In the genomic region with DNA sequence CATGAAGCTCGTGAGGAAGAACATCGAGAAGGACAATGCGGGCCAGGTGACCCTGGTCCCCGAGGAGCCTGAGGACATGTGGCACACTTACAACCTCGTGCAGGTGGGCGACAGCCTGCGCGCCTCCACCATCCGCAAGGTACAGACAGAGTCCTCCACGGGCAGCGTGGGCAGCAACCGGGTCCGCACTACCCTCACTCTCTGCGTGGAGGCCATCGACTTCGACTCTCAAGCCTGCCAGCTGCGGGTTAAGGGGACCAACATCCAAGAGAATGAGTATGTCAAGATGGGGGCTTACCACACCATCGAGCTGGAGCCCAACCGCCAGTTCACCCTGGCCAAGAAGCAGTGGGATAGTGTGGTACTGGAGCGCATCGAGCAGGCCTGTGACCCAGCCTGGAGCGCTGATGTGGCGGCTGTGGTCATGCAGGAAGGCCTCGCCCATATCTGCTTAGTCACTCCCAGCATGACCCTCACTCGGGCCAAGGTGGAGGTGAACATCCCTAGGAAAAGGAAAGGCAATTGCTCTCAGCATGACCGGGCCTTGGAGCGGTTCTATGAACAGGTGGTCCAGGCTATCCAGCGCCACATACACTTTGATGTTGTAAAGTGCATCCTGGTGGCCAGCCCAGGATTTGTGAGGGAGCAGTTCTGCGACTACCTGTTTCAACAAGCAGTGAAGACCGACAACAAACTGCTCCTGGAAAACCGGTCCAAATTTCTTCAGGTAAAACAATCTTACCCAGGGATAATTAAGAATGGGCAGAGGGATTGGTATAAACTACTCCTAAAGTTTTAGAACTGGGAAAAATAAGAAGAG, we compare ENCODE assay signal across 1 cellular context.
TF ChIP-seq lines count a peak whose summit lies in the region.

No MANE protein-coding gene starts in this region.

TF ChIP-seq in K562, 482 proteins besides CTCF, POLR2A, EP300 and RAD21 (continued from another document and continues in another):
- TF ChIP-seq MLLT1 (IDR thresholded peaks at IDR 0.05) (peak in 1 of 2 experiments; percentile 87; a peak in 2 of 4 replicates), TSC22D4 (tag; IDR thresholded peaks at IDR 0.05) (no peak), ZNF277 (CRISPR knock-in tag; IDR thresholded peaks at IDR 0.05; ENCODE audit: borderline replicate concordance) (no peak), ZNF197 (CRISPR knock-in tag; IDR thresholded peaks at IDR 0.05; ENCODE audit: low read depth) (no peak), MBD2 (IDR thresholded peaks at IDR 0.05; ENCODE audit: borderline replicate concordance, low read depth) (no peak), SMARCA5 (IDR thresholded peaks at IDR 0.05) (0 out of 2 replicates have a peak, but pooled peaks have one; percentile 35), CC2D1A (IDR thresholded peaks at IDR 0.05) (no peak), ZNF174 (CRISPR knock-in tag; IDR thresholded peaks at IDR 0.05) (no peak), MAFK (IDR thresholded peaks at IDR 0.05; ENCODE audit: low read length) (peak; percentile 66), EZH2 (IDR thresholded peaks at IDR 0.05; ENCODE audit: borderline replicate concordance, low read depth, low read length) (no peak), KAT7 (CRISPR knock-in tag; IDR thresholded peaks at IDR 0.05; ENCODE audit: borderline replicate concordance) (no peak), PHB (CRISPR knock-in tag; IDR thresholded peaks at IDR 0.05) (no peak), PYGO2 (tag; IDR thresholded peaks at IDR 0.05) (no peak), POLR2B (IDR thresholded peaks at IDR 0.05; ENCODE audit: low read depth, partially characterized antibody) (no peak), CXXC5 (CRISPR knock-in tag; IDR thresholded peaks at IDR 0.05) (no peak), ZNF583 (CRISPR knock-in tag; IDR thresholded peaks at IDR 0.05) (no peak), THAP7 (CRISPR knock-in tag; IDR thresholded peaks at IDR 0.05) (no peak), CAMTA2 (CRISPR knock-in tag; conservative IDR thresholded peaks at IDR 0.05) (no peak), CEBPB (tag; IDR thresholded peaks at IDR 0.05) (no peak), ZNF695 (CRISPR knock-in tag; IDR thresholded peaks at IDR 0.05) (no peak), DDX20 (tag; IDR thresholded peaks at IDR 0.05; ENCODE audit: low read depth) (no peak), HMBOX1 (IDR thresholded peaks at IDR 0.05) (no peak), PATZ1 (CRISPR knock-in tag; IDR thresholded peaks at IDR 0.05; ENCODE audit: borderline replicate concordance) (no peak), ZNF445 (CRISPR knock-in tag; IDR thresholded peaks at IDR 0.05; ENCODE audit: low read depth) (no peak), SP1 (CRISPR knock-in tag; IDR thresholded peaks at IDR 0.05) (peak; percentile 55; the same call in 1 of the 2 replicates), NR4A1 (CRISPR knock-in tag; IDR thresholded peaks at IDR 0.05) (no peak), NR4A1 (tag; IDR thresholded peaks at IDR 0.05) (no peak), FOXJ3 (CRISPR knock-in tag; IDR thresholded peaks at IDR 0.05) (no peak), ZNF764 (CRISPR knock-in tag; IDR thresholded peaks at IDR 0.05; ENCODE audit: low read depth) (no peak), BRCA1 (IDR thresholded peaks at IDR 0.05) (no peak), BRCA1 (CRISPR knock-in tag; IDR thresholded peaks at IDR 0.05) (no peak), POLR2G (IDR thresholded peaks at IDR 0.05; ENCODE audit: low read depth, low read length) (peak; percentile 73), KDM5B (IDR thresholded peaks at IDR 0.05; ENCODE audit: insufficient replicate concordance, low read depth, low read length) (peak; percentile 46), ZNF165 (CRISPR knock-in tag; IDR thresholded peaks at IDR 0.05; ENCODE audit: borderline replicate concordance) (no peak)
- TF ChIP-seq, protein P1, sequence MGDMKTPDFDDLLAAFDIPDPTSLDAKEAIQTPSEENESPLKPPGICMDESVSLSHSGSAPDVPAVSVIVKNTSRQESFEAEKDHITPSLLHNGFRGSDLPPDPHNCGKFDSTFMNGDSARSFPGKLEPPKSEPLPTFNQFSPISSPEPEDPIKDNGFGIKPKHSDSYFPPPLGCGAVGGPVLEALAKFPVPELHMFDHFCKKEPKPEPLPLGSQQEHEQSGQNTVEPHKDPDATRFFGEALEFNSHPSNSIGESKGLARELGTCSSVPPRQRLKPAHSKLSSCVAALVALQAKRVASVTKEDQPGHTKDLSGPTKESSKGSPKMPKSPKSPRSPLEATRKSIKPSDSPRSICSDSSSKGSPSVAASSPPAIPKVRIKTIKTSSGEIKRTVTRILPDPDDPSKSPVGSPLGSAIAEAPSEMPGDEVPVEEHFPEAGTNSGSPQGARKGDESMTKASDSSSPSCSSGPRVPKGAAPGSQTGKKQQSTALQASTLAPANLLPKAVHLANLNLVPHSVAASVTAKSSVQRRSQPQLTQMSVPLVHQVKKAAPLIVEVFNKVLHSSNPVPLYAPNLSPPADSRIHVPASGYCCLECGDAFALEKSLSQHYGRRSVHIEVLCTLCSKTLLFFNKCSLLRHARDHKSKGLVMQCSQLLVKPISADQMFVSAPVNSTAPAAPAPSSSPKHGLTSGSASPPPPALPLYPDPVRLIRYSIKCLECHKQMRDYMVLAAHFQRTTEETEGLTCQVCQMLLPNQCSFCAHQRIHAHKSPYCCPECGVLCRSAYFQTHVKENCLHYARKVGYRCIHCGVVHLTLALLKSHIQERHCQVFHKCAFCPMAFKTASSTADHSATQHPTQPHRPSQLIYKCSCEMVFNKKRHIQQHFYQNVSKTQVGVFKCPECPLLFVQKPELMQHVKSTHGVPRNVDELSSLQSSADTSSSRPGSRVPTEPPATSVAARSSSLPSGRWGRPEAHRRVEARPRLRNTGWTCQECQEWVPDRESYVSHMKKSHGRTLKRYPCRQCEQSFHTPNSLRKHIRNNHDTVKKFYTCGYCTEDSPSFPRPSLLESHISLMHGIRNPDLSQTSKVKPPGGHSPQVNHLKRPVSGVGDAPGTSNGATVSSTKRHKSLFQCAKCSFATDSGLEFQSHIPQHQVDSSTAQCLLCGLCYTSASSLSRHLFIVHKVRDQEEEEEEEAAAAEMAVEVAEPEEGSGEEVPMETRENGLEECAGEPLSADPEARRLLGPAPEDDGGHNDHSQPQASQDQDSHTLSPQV (IDR thresholded peaks at IDR 0.05) = peak; percentile 26; the same call in 1 of the 2 replicates
- TF ChIP-seq, protein P2, sequence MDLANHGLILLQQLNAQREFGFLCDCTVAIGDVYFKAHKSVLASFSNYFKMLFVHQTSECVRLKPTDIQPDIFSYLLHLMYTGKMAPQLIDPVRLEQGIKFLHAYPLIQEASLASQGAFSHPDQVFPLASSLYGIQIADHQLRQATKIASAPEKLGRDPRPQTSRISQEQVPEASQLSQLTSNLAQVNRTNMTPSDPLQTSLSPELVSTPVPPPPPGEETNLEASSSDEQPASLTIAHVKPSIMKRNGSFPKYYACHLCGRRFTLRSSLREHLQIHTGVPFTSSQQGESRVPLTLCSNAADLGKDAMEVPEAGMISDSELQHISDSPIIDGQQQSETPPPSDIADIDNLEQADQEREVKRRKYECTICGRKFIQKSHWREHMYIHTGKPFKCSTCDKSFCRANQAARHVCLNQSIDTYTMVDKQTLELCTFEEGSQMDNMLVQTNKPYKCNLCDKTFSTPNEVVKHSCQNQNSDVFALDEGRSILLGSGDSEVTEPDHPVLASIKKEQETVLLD (IDR thresholded peaks at IDR 0.05) = no peak
- TF ChIP-seq, protein P3, sequence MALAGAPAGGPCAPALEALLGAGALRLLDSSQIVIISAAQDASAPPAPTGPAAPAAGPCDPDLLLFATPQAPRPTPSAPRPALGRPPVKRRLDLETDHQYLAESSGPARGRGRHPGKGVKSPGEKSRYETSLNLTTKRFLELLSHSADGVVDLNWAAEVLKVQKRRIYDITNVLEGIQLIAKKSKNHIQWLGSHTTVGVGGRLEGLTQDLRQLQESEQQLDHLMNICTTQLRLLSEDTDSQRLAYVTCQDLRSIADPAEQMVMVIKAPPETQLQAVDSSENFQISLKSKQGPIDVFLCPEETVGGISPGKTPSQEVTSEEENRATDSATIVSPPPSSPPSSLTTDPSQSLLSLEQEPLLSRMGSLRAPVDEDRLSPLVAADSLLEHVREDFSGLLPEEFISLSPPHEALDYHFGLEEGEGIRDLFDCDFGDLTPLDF (CRISPR knock-in tag; IDR thresholded peaks at IDR 0.05) = no peak
- TF ChIP-seq, protein P4, sequence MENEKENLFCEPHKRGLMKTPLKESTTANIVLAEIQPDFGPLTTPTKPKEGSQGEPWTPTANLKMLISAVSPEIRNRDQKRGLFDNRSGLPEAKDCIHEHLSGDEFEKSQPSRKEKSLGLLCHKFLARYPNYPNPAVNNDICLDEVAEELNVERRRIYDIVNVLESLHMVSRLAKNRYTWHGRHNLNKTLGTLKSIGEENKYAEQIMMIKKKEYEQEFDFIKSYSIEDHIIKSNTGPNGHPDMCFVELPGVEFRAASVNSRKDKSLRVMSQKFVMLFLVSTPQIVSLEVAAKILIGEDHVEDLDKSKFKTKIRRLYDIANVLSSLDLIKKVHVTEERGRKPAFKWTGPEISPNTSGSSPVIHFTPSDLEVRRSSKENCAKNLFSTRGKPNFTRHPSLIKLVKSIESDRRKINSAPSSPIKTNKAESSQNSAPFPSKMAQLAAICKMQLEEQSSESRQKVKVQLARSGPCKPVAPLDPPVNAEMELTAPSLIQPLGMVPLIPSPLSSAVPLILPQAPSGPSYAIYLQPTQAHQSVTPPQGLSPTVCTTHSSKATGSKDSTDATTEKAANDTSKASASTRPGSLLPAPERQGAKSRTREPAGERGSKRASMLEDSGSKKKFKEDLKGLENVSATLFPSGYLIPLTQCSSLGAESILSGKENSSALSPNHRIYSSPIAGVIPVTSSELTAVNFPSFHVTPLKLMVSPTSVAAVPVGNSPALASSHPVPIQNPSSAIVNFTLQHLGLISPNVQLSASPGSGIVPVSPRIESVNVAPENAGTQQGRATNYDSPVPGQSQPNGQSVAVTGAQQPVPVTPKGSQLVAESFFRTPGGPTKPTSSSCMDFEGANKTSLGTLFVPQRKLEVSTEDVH (IDR thresholded peaks at IDR 0.05; ENCODE audit: low read depth, partially characterized antibody) = peak; percentile 3
- TF ChIP-seq, protein P5, sequence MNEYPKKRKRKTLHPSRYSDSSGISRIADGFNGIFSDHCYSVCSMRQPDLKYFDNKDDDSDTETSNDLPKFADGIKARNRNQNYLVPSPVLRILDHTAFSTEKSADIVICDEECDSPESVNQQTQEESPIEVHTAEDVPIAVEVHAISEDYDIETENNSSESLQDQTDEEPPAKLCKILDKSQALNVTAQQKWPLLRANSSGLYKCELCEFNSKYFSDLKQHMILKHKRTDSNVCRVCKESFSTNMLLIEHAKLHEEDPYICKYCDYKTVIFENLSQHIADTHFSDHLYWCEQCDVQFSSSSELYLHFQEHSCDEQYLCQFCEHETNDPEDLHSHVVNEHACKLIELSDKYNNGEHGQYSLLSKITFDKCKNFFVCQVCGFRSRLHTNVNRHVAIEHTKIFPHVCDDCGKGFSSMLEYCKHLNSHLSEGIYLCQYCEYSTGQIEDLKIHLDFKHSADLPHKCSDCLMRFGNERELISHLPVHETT (CRISPR knock-in tag; conservative IDR thresholded peaks at IDR 0.05 in 1 of 2, IDR thresholded peaks at IDR 0.05 in 1 of 2) = no peak
- TF ChIP-seq, protein P6, sequence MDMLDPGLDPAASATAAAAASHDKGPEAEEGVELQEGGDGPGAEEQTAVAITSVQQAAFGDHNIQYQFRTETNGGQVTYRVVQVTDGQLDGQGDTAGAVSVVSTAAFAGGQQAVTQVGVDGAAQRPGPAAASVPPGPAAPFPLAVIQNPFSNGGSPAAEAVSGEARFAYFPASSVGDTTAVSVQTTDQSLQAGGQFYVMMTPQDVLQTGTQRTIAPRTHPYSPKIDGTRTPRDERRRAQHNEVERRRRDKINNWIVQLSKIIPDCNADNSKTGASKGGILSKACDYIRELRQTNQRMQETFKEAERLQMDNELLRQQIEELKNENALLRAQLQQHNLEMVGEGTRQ (CRISPR knock-in tag; IDR thresholded peaks at IDR 0.05) = no peak
